8 cellular contexts compared by ENCODE assay signal in genomic region chr9:61853624-61854261, GRCh38.
DNase-seq lines count a peak whose midpoint lies in the region; ATAC-seq and TF ChIP-seq lines count a peak whose summit lies in the region.
"Not testable (repeated sequence)": the region's sequence is repeated elsewhere in the genome, so short reads cannot be mapped to it uniquely, and the experiment has no call there.

No MANE protein-coding gene starts in this region.

- ATAC-seq in GM21529 (IDR thresholded peaks at IDR 0.05; ENCODE audit: unreplicated experiment) (peak; percentile 48), HG03280 (IDR thresholded peaks at IDR 0.05; ENCODE audit: unreplicated experiment) (peak; percentile 85), heart left ventricle (peak in 3 of 4 donors; percentile 77 to 89 (median 81)), sciatic nerve (peak; percentile 88)

- H3K27ac ChIP-seq in heart left ventricle = peak overlapping the region in 2 of 12 donors; percentile 38 to 60

- H3K4me3 ChIP-seq in heart left ventricle = peak overlapping the region in 10 of 12 donors; percentile 42 to 54 (median 47)

- H3K4me1 ChIP-seq in heart left ventricle = not testable (repeated sequence)

- 0% methylated on average over 15 of the region's 40 CpGs; no CpG with 5 or more reads in 2 of the 4 donors for WGBS in heart left ventricle, 4 donors

- H3K27me3 Mint-ChIP-seq in Calu3 (ENCODE audit: unreplicated experiment) = not testable (repeated sequence)

- CTCF ChIA-PET in Calu3 (lab: Charles Lee) = not testable (repeated sequence)

- H3K27ac Mint-ChIP-seq in Calu3 (ENCODE audit: unreplicated experiment) = not testable (repeated sequence)

- intact Hi-C loops in Calu3 (cut with micrococcal nuclease; ENCODE audit: unreplicated experiment); heart left ventricle (cut with DNase I); sciatic nerve (cut with DNase I): not testable (repeated sequence)

- H3K9me3 ChIP-seq in heart left ventricle = not testable (repeated sequence)

- not testable (repeated sequence) for H3K4me3 Mint-ChIP-seq in Calu3 (ENCODE audit: low read depth, unreplicated experiment)

- H3K4me1 Mint-ChIP-seq in Calu3 (ENCODE audit: low read depth, unreplicated experiment) = not testable (repeated sequence)

- not testable (repeated sequence) for H3K27me3 ChIP-seq in heart left ventricle

- TF ChIP-seq POLR2A in heart left ventricle (IDR thresholded peaks at IDR 0.05) = not testable (repeated sequence)

- BruUV-seq in Calu3 (replicated peaks; lab: Mats Ljungman, UMichigan) = not testable (repeated sequence)

- TF ChIP-seq CTCF in Calu3 (IDR thresholded peaks at IDR 0.05; ENCODE audit: unreplicated experiment); heart left ventricle (IDR thresholded peaks at IDR 0.05): not testable (repeated sequence)

- DNase-seq in Calu3 = peak; percentile 82
- peak; percentile 75 for DNase-seq in activated CD4-positive, CD25-positive, alpha-beta regulatory T cell treated with anti-CD3 and anti-CD28 coated beads, Interleukin-2, amount 50 U/mL, for 72 hours
- peak; percentile 78 for DNase-seq in activated effector memory CD4-positive, alpha-beta T cell treated with Interleukin-2 at 50 U/mL for 16 hours
- peak; percentile 78 to 96 (median 87) for DNase-seq in heart left ventricle
- DNase-seq in sciatic nerve (ENCODE audit: low spot score) = peak; percentile 92
- DNase-seq in stimulated activated CD8-positive, alpha-beta memory T cell treated with anti-CD3 and anti-CD28 coated beads, Interleukin-4, amount 100 ng/mL, for 48 hours = peak; percentile 94

- not testable (repeated sequence) for H3K36me3 Mint-ChIP-seq in Calu3 (ENCODE audit: insufficient read depth, unreplicated experiment)

- H3K36me3 ChIP-seq in heart left ventricle = not testable (repeated sequence)

- not testable (repeated sequence) for H3K9me3 Mint-ChIP-seq in Calu3 (ENCODE audit: low read depth, unreplicated experiment)
